In the genomic region with DNA sequence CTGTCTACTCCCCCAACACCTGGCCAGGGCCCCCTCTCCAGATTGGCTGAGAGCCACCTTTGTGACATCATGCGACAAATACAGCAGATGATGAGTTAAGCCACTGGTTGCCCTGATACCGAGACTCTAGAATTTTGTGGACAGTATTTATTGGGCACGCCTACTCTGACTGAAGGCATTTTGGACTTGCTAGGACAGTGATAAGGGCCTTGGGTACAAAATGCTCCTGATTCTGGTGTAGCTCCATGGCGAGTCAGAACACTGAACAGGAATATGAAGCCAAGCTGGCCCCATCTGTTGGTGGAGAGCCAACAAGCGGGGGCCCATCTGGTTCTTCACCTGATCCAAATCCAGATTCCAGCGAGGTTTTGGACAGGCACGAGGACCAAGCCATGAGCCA, we compare ENCODE assay signal across 6 cellular contexts. TPM values are rescaled to one million over a fixed set of nuclear protein-coding genes. Genes with fewer than 3 reads are reported as not detected.
"Had no signal": no experiment of that assay in that cellular context is flagged by ENCODE, and none has a peak within 500 bp of the region (broad histone marks: within the 10 kb centered on the region; RNA-seq: fewer than 3 reads in every experiment).

A gene with protein sequence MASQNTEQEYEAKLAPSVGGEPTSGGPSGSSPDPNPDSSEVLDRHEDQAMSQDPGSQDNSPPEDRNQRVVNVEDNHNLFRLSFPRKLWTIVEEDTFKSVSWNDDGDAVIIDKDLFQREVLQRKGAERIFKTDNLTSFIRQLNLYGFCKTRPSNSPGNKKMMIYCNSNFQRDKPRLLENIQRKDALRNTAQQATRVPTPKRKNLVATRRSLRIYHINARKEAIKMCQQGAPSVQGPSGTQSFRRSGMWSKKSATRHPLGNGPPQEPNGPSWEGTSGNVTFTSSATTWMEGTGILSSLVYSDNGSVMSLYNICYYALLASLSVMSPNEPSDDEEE (plus strand): TSS at position 174 of the 400 bp plus-strand sequence. CDS start 72 bp downstream, at position 246.

RNA-seq across cellular contexts. Expression of the gene that starts here (rescaled TPM):
- total RNA-seq: M059J, PC-3, Peyer's patch, Right ventricle myocardium superior, SJSA1 had no signal
- polyA plus RNA-seq: SK-N-SH had no signal
